Comparison of ENCODE assay signal across 8 cellular contexts in genomic region chr20:53612289-53612688, GRCh38. TPM values are rescaled to one million over a fixed set of nuclear protein-coding genes. Genes with fewer than 3 reads are reported as not detected.
DNase-seq lines count a peak whose midpoint lies in the region; ATAC-seq, FAIRE-seq and TF ChIP-seq lines count a peak whose summit lies in the region.
"Not testable (repeated sequence)": the region's sequence is repeated elsewhere in the genome, so short reads cannot be mapped to it uniquely, and the experiment has no call there.

No MANE protein-coding gene starts in this region.

- H3K4me1 ChIP-seq in A549 (peaks cover 52% of the 10 kb centered on the region), GM23248 (ENCODE audit: insufficient read depth) (peaks cover 52% of the 10 kb centered on the region), PC-9 (replicated peaks; ENCODE audit: insufficient read depth) (peaks cover 29% of the 10 kb centered on the region), smooth muscle cell (ENCODE audit: low read depth) (peaks cover 39% of the 10 kb centered on the region)

- H3K36me3 ChIP-seq in GM23248 (ENCODE audit: low read depth); PC-9 (ENCODE audit: low read depth); smooth muscle cell (ENCODE audit: low read depth): not testable (repeated sequence)

- in situ Hi-C loops in GM23248 (cut with MboI) = not testable (repeated sequence)

- H3K27me3 Mint-ChIP-seq in activated CD8-positive, alpha-beta memory T cell treated with anti-CD3 and anti-CD28 coated beads, Interleukin-2, amount 10 ng/mL, durations not matched to agents 7 days and 5 days; MCF 10A (ENCODE audit: insufficient read depth, unreplicated experiment); naive thymus-derived CD8-positive, alpha-beta T cell: not testable (repeated sequence)

- TF ChIP-seq EP300 in A549 (IDR thresholded peaks at IDR 0.05) = not testable (repeated sequence)

- not testable (repeated sequence) for H4K20me1 ChIP-seq in GM23248 (ENCODE audit: insufficient read depth); PC-9 (ENCODE audit: insufficient read depth); smooth muscle cell (ENCODE audit: low read depth)

- H3K27me3 ChIP-seq in GM23248 (replicated peaks; ENCODE audit: insufficient read depth); PC-9 (ENCODE audit: insufficient read depth, low read depth); smooth muscle cell (ENCODE audit: low read depth): not testable (repeated sequence)

- H3K9me3 Mint-ChIP-seq in activated CD8-positive, alpha-beta memory T cell treated with anti-CD3 and anti-CD28 coated beads, Interleukin-2, amount 10 ng/mL, durations not matched to agents 7 days and 5 days (ENCODE audit: low read depth); MCF 10A (ENCODE audit: unreplicated experiment); naive thymus-derived CD8-positive, alpha-beta T cell: not testable (repeated sequence)

- not testable (repeated sequence) for ATAC-seq in A549; activated CD8-positive, alpha-beta memory T cell treated with anti-CD3 and anti-CD28 coated beads, Interleukin-2, amount 10 ng/mL, durations not matched to agents 7 days and 5 days; naive thymus-derived CD8-positive, alpha-beta T cell

- CTCF ChIA-PET in A549 (lab: Yijun Ruan, JAX) = interaction anchor here (0.7 to 5.0 kb wide), 9 partner anchors 10 to 330 kb away, joined by 3 to 29 read pairs (median 4); no protein-coding TSS in a partner anchor
- CTCF ChIA-PET in PC-9 (lab: Charles Lee) = interaction anchor here (0.6 kb wide), 1 partner anchor 42 kb away, joined by 3 read pairs; no protein-coding TSS in a partner anchor
- CTCF ChIA-PET in activated CD8-positive, alpha-beta memory T cell treated with anti-CD3 and anti-CD28 coated beads, Interleukin-2, amount 10 ng/mL, durations not matched to agents 7 days and 5 days (lab: Charles Lee) = interaction anchor here (1.4 to 5.6 kb wide), 2 partner anchors 10 to 23 kb away, joined by 3 to 51 read pairs; no protein-coding TSS in a partner anchor
- CTCF ChIA-PET in MCF 10A (lab: Yijun Ruan, JAX) = interaction anchor here (0.7 to 1.6 kb wide), 8 partner anchors 9 to 556 kb away, joined by 3 to 7 read pairs (median 4); no protein-coding TSS in a partner anchor

- TF ChIP-seq CTCF in A549 (IDR thresholded peaks at IDR 0.05); PC-9 (conservative IDR thresholded peaks at IDR 0.05); MCF 10A (IDR thresholded peaks at IDR 0.05; ENCODE audit: unreplicated experiment); smooth muscle cell (IDR thresholded peaks at IDR 0.05; ENCODE audit: borderline replicate concordance, insufficient read depth, poor library complexity, severe bottlenecking): not testable (repeated sequence)

- not testable (repeated sequence) for DNase-seq in A549 (ENCODE audit: low read depth in 1 of 2, low spot score in 1 of 2); GM23248; PC-9; MCF 10A (ENCODE audit: unreplicated experiment); naive thymus-derived CD8-positive, alpha-beta T cell; smooth muscle cell (lab: John Stamatoyannopoulos, UW; ENCODE audit: unreplicated experiment)
- peak; percentile 19 for DNase-seq in activated CD8-positive, alpha-beta memory T cell treated with anti-CD3 and anti-CD28 coated beads, Interleukin-2, amount 10 ng/mL, durations not matched to agents 7 days and 5 days
- DNase-seq in islet precursor cell = peak; percentile 22

- H2AFZ ChIP-seq in GM23248; PC-9; smooth muscle cell (ENCODE audit: low read depth): not testable (repeated sequence)

- H3K36me3 Mint-ChIP-seq in activated CD8-positive, alpha-beta memory T cell treated with anti-CD3 and anti-CD28 coated beads, Interleukin-2, amount 10 ng/mL, durations not matched to agents 7 days and 5 days = peaks cover 10% of the 10 kb centered on the region
- H3K36me3 Mint-ChIP-seq in MCF 10A (ENCODE audit: insufficient read depth, unreplicated experiment); naive thymus-derived CD8-positive, alpha-beta T cell: not testable (repeated sequence)

- peaks cover 27% of the 10 kb centered on the region for H3K4me1 Mint-ChIP-seq in activated CD8-positive, alpha-beta memory T cell treated with anti-CD3 and anti-CD28 coated beads, Interleukin-2, amount 10 ng/mL, durations not matched to agents 7 days and 5 days
- H3K4me1 Mint-ChIP-seq in MCF 10A (ENCODE audit: insufficient read depth, unreplicated experiment) = peaks cover 10% of the 10 kb centered on the region
- peaks cover 13 to 36% (median 28%) of the 10 kb centered on the region in 4 donors for H3K4me1 Mint-ChIP-seq in naive thymus-derived CD8-positive, alpha-beta T cell

- not testable (repeated sequence) for TF ChIP-seq POLR2A in A549 (IDR thresholded peaks at IDR 0.05; ENCODE audit: low read length)

- peaks cover 22% of the 10 kb centered on the region for H3F3A ChIP-seq in GM23248 (ENCODE audit: insufficient read depth)
- H3F3A ChIP-seq in PC-9 (ENCODE audit: insufficient read depth, low read depth) = not testable (repeated sequence)
- peaks cover 33% of the 10 kb centered on the region for H3F3A ChIP-seq in smooth muscle cell (ENCODE audit: low read depth)

- not testable (repeated sequence) for H3K9me2 ChIP-seq in GM23248 (ENCODE audit: insufficient read depth); PC-9 (ENCODE audit: insufficient read depth)

- FAIRE-seq in A549 (lab: Jason Lieb, UNC) = not testable (repeated sequence)

- H3K27ac Mint-ChIP-seq in activated CD8-positive, alpha-beta memory T cell treated with anti-CD3 and anti-CD28 coated beads, Interleukin-2, amount 10 ng/mL, durations not matched to agents 7 days and 5 days = not testable (repeated sequence)
- H3K27ac Mint-ChIP-seq in MCF 10A (ENCODE audit: low read depth, unreplicated experiment) = peak overlapping the region; percentile 82
- peak overlapping the region in 7 of 10 donors; percentile 28 to 82 (median 76) for H3K27ac Mint-ChIP-seq in naive thymus-derived CD8-positive, alpha-beta T cell

- intact Hi-C loops in PC-9 (cut with micrococcal nuclease; ENCODE audit: unreplicated experiment); MCF 10A (cut with micrococcal nuclease): not testable (repeated sequence)

- not testable (repeated sequence) for H3K9me3 ChIP-seq in A549; GM23248 (ENCODE audit: low read depth); PC-9 (ENCODE audit: insufficient read depth, low read depth); smooth muscle cell (replicated peaks; ENCODE audit: low read depth)

- WGBS in A549 (ENCODE audit: missing lambda C conversion rate) = 93% methylated on average over 8 of the region's 8 CpGs
- 84 to 86% methylated on average over 8 of the region's 8 CpGs for WGBS in GM23248 (ENCODE audit: low coverage in 1 of 2, low lambda C conversion rate in 2 of 2, missing lambda C conversion rate in 2 of 2), 2 experiments
- WGBS in smooth muscle cell (ENCODE audit: low lambda C conversion rate) = 36% methylated on average over 8 of the region's 8 CpGs

- H3K9ac ChIP-seq in GM23248 (peak overlapping the region; percentile 41; the same call in 1 of the 2 replicates), smooth muscle cell (ENCODE audit: low read depth) (peak overlapping the region; percentile 43)

- POLR2A ChIA-PET in A549 (lab: Yijun Ruan, JAX) (interaction anchor here (0.7 to 5.6 kb wide), 3 partner anchors 10 to 253 kb away, joined by 4 to 46 read pairs (median 24); partner anchors contain the start of gene ZNF217), PC-9 (lab: Charles Lee; ENCODE audit: unreplicated experiment) (interaction anchor here (0.6 kb wide), 1 partner anchor 99 kb away, joined by 9 read pairs; no protein-coding TSS in a partner anchor), MCF 10A (lab: Yijun Ruan, JAX) (interaction anchor here (0.7 to 5.4 kb wide), 6 partner anchors 10 to 520 kb away, joined by 3 to 96 read pairs (median 10); partner anchors contain the start of gene ZNF217)
- POLR2A ChIA-PET in naive thymus-derived CD8-positive, alpha-beta T cell (lab: Charles Lee) = interaction anchor here (0.6 to 7.2 kb wide), 7 partner anchors 9 to 1469 kb away, joined by 3 to 143 read pairs (median 5); partner anchors contain the start of gene ZNF217

- H3K27ac ChIP-seq in A549 (peak overlapping the region; percentile 74 to 91), GM23248 (peak overlapping the region; percentile 82), PC-9 (peak overlapping the region; percentile 90), smooth muscle cell (ENCODE audit: low read depth) (peak overlapping the region; percentile 96)

- TF ChIP-seq RAD21 in A549 (conservative IDR thresholded peaks at IDR 0.05 in 1 of 2, IDR thresholded peaks at IDR 0.05 in 1 of 2) = not testable (repeated sequence)

- not testable (repeated sequence) for H3K4me3 ChIP-seq in A549, GM23248, PC-9, smooth muscle cell

- H3K4me2 ChIP-seq in A549 = peak overlapping the region; percentile 79
- not testable (repeated sequence) for H3K4me2 ChIP-seq in GM23248 (ENCODE audit: unreplicated experiment); PC-9
- H3K4me2 ChIP-seq in smooth muscle cell = peak overlapping the region; percentile 81

- not testable (repeated sequence) for H3K4me3 Mint-ChIP-seq in activated CD8-positive, alpha-beta memory T cell treated with anti-CD3 and anti-CD28 coated beads, Interleukin-2, amount 10 ng/mL, durations not matched to agents 7 days and 5 days; MCF 10A (ENCODE audit: unreplicated experiment); naive thymus-derived CD8-positive, alpha-beta T cell

- not testable (repeated sequence) for H3K79me2 ChIP-seq in GM23248 (ENCODE audit: insufficient read depth); PC-9 (ENCODE audit: low read depth); smooth muscle cell (ENCODE audit: low read depth)

- BruUV-seq in PC-9 (replicated peaks; lab: Mats Ljungman, UMichigan); MCF 10A (replicated peaks; lab: Mats Ljungman, UMichigan): not testable (repeated sequence)

RNA-seq across cellular contexts. Expression of gene ZNF217, which starts 18.6 kb away (rescaled TPM):
- polyA plus RNA-seq in A549 (2011; rRNA removed) = 22.2 and 29.5 TPM in 2 replicates
- polyA plus RNA-seq in A549 (2012; cell fraction: cytosol; rRNA removed) = 6.8 and 8.8 TPM in 2 replicates
- 8.9 and 11.6 TPM in 2 replicates for polyA plus RNA-seq in A549 (2012; cell fraction: nucleus; rRNA removed)
- 28.1 to 30.5 TPM (median 29.9 TPM) in 3 replicates for polyA plus RNA-seq in A549 (2017; fragmentation: RNase III; extraction: RNeasy Plus Mini Kit Qiagen cat#74134 plus additional on column Dnase treatment)
- 48.5 and 50.5 TPM in 2 replicates for polyA minus RNA-seq in A549 (2011; rRNA and poly(A)+ RNA removed)
- 18.1 and 23.5 TPM in 2 replicates for total RNA-seq in GM23248 (2014; rRNA removed; shearing (Covaris generic))
- polyA plus RNA-seq in GM23248 (2016; fragmentation: Nextera tagmentation; extraction: Ambion mirVana) = 8.9 and 10.4 TPM in 2 replicates
- 63.8 and 67.3 TPM in 2 replicates for total RNA-seq in PC-9 (2021)
- total RNA-seq in activated CD8-positive, alpha-beta memory T cell treated with anti-CD3 and anti-CD28 coated beads, Interleukin-2, amount 10 ng/mL, durations not matched to agents 7 days and 5 days = 10 to 100 TPM; 80.2 to 81.9 TPM
- total RNA-seq in MCF 10A (2022) = 42.9 and 49.3 TPM in 2 replicates
- 100 to 1,000 TPM; 100 to 101 TPM for total RNA-seq in naive thymus-derived CD8-positive, alpha-beta T cell
- polyA plus RNA-seq in naive thymus-derived CD8-positive, alpha-beta T cell = 10 to 100 TPM; 21.5 to 34.2 (median 25.3) TPM
- total RNA-seq in smooth muscle cell = 42.2 and 42.9 TPM in 2 replicates
- polyA plus RNA-seq in smooth muscle cell = 3.9 and 8.5 TPM in 2 replicates
